ENCODE assay signal across 9 cellular contexts in the genomic region with DNA sequence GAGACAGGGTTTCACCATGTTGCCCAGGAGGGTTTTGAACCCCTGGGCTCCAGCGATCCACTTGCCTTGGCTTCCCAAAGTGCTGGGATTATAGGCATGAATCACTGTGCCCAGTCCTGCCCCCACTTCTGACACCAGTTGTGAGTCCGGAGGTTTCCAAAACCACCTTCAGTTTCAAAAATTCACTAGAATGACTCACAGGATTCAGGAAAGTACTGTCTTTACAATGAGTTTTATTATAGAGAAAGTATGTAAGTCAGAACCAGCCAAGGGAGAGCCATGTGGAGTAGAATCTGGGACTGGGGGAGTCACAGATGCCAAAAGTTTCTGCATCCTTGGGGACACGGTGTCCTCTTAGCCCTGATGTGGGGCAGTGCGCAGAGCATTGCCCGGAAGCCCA. TPM values are rescaled to one million over a fixed set of nuclear protein-coding genes. Genes with fewer than 3 reads are reported as not detected.
DNase-seq lines count a peak whose midpoint lies in the region; ATAC-seq and TF ChIP-seq lines count a peak whose summit lies in the region.
"Had no signal": no experiment of that assay in that cellular context is flagged by ENCODE, and none has a peak within 500 bp of the region (broad histone marks: within the 10 kb centered on the region; RNA-seq: fewer than 3 reads in every experiment).

No MANE protein-coding gene starts in this region.

- peak overlapping the region; percentile 25 to 97 (median 81) for H3K27ac Mint-ChIP-seq in CD14-positive monocyte

- no peak overlapping the region for H2AFZ ChIP-seq in osteoblast (ENCODE audit: low read length)

- peak overlapping the region; percentile 93 for H3K27ac ChIP-seq in osteoblast (ENCODE audit: low read depth, low read length)
- H3K27ac ChIP-seq: colonic mucosa had no signal

- H3K9me3 Mint-ChIP-seq in CD14-positive monocyte, result peaks cover 0 to 3% (median 0%) of the 10 kb centered on the region in 7 donors

- no peak for DNase-seq in CD14-positive monocyte (ENCODE audit: low spot score)
- peak; percentile 96 for DNase-seq in HT1080 (ENCODE audit: low read depth)
- peak; percentile 59 to 90 for DNase-seq in cardiac fibroblast (ENCODE audit: low read depth in 2 of 2)
- peak; percentile 89 for DNase-seq in osteoblast (ENCODE audit: insufficient read length, low spot score, missing footprints)
- no peak for DNase-seq in Kasumi-1 (lab: John Stamatoyannopoulos, UW)
- no peak for DNase-seq in NOMO-1 treated with DMSO at 0.1 percent for 48 hours (lab: John Stamatoyannopoulos, UW; ENCODE audit: unreplicated experiment)
- no peak for DNase-seq in activated effector memory CD4-positive, alpha-beta T cell treated with Interleukin-2 at 50 U/mL for 16 hours
- DNase-seq: colonic mucosa had no signal

- H3K9me3 ChIP-seq in osteoblast (ENCODE audit: low read depth, low read length), result no peaks in the 10 kb centered on the region
- H3K9me3 ChIP-seq: colonic mucosa had no signal

- ATAC-seq in GM18517 (IDR thresholded peaks at IDR 0.05; ENCODE audit: unreplicated experiment), result no peak

- peaks cover 67% of the 10 kb centered on the region for H3K36me3 ChIP-seq in osteoblast (ENCODE audit: insufficient read depth, low read length)

- H3K4me2 ChIP-seq in osteoblast (ENCODE audit: insufficient read depth, low read length), result peak overlapping the region; percentile 66

- peaks cover 14% of the 10 kb centered on the region for H3K79me2 ChIP-seq in osteoblast (ENCODE audit: insufficient read depth, low read length)

- H3K27me3 ChIP-seq in osteoblast (ENCODE audit: insufficient read depth, low read length), result no peaks in the 10 kb centered on the region
- H3K27me3 ChIP-seq: colonic mucosa had no signal

- H3K4me3 ChIP-seq in cardiac fibroblast (replicated peaks in 1 of 2; ENCODE audit: low read depth in 2 of 2, low read length in 2 of 2), result no peak overlapping the region
- peak overlapping the region; percentile 4 for H3K4me3 ChIP-seq in osteoblast (ENCODE audit: insufficient read depth, low read length)
- H3K4me3 ChIP-seq: colonic mucosa had no signal

- TF ChIP-seq CTCF in CD14-positive monocyte (IDR thresholded peaks at IDR 0.05) (no peak), cardiac fibroblast (IDR thresholded peaks at IDR 0.05; ENCODE audit: low read depth, low read length) (no peak), osteoblast (IDR thresholded peaks at IDR 0.05; ENCODE audit: extremely low read depth, low read depth, low read length) (no peak)

- intact Hi-C loops in CD14-positive monocyte (cut with micrococcal nuclease), result no loop called here

- peaks cover 11% of the 10 kb centered on the region for H4K20me1 ChIP-seq in osteoblast (ENCODE audit: insufficient read depth, low read length)

- no peak overlapping the region for H3K4me3 Mint-ChIP-seq in CD14-positive monocyte

- H3K4me1 Mint-ChIP-seq in CD14-positive monocyte, result peaks cover 54% of the 10 kb centered on the region

- peaks cover 0 to 3% (median 0%) of the 10 kb centered on the region in 3 donors for H3K27me3 Mint-ChIP-seq in CD14-positive monocyte (ENCODE audit: low read depth in 3 of 3)

- H3K4me1 ChIP-seq in osteoblast (ENCODE audit: insufficient read depth, low read length), result peaks cover 53% of the 10 kb centered on the region
- H3K4me1 ChIP-seq: colonic mucosa had no signal

- peaks cover 52 to 54% of the 10 kb centered on the region in 2 donors for H3K36me3 Mint-ChIP-seq in CD14-positive monocyte

RNA-seq across cellular contexts. Expression of gene PLD6, which starts 55.1 kb away (rescaled TPM):
- under 1 TPM; 0.16 to 0.50 TPM for polyA plus RNA-seq in CD14-positive monocyte
- not detected in 2 replicates for total RNA-seq in HT1080 (2014; rRNA removed; shearing (Covaris generic))
- polyA plus RNA-seq in HT1080 (2015; cell fraction: cytosol; rRNA removed), result 0.07 TPM in 1 of 2 replicates, not detected in the other
- 0.23 and 0.32 TPM in 2 replicates for polyA plus RNA-seq in HT1080 (2015; cell fraction: nucleus; rRNA removed)
- total RNA-seq in osteoblast, result 1.4 and 2.7 TPM in 2 replicates

Comparison
In these comparisons a context has a peak if more than half of its experiments do, and no peak if none do; other contexts are left out.
1. DNase-seq: peak in HT1080 (single experiment), cardiac fibroblast (2 of 2) and osteoblast (single experiment); none in CD14-positive monocyte (single experiment), Kasumi-1 (0 of 2), NOMO-1 treated with DMSO at 0.1 percent for 48 hours (single experiment) and activated effector memory CD4-positive, alpha-beta T cell treated with Interleukin-2 at 50 U/mL for 16 hours (single experiment).